Comparison of ENCODE assay signal across 1 cellular context in genomic region chr12:117124421-117125274, GRCh38.
TF ChIP-seq lines count a peak whose summit lies in the region.

No MANE protein-coding gene starts in this region.

TF ChIP-seq in SK-N-SH treated with all-trans-retinoic acid at 6 μM for 48 hours, 23 proteins besides CTCF, POLR2A, EP300 and RAD21 (continued from another document):
- TF ChIP-seq TSHZ2 (CRISPR knock-in tag; IDR thresholded peaks at IDR 0.05) (no peak), ESRRG (CRISPR knock-in tag; IDR thresholded peaks at IDR 0.05) (no peak), OSR1 (CRISPR knock-in tag; IDR thresholded peaks at IDR 0.05) (no peak), ZFP3 (CRISPR knock-in tag; IDR thresholded peaks at IDR 0.05) (no peak), TOX (CRISPR knock-in tag; IDR thresholded peaks at IDR 0.05; ENCODE audit: borderline replicate concordance) (no peak), CSRNP3 (CRISPR knock-in tag; IDR thresholded peaks at IDR 0.05) (no peak), ZC3H10 (CRISPR knock-in tag; IDR thresholded peaks at IDR 0.05) (no peak), ZNF8 (CRISPR knock-in tag; IDR thresholded peaks at IDR 0.05) (no peak), ZNF565 (CRISPR knock-in tag; conservative IDR thresholded peaks at IDR 0.05; ENCODE audit: low read depth) (no peak), BACH2 (CRISPR knock-in tag; IDR thresholded peaks at IDR 0.05; ENCODE audit: borderline replicate concordance) (no peak), PPARA (CRISPR knock-in tag; IDR thresholded peaks at IDR 0.05; ENCODE audit: borderline replicate concordance) (no peak), RARB (CRISPR knock-in tag; IDR thresholded peaks at IDR 0.05) (no peak), ARNTL (CRISPR knock-in tag; IDR thresholded peaks at IDR 0.05; ENCODE audit: borderline replicate concordance, low read depth) (no peak), ZNF70 (CRISPR knock-in tag; IDR thresholded peaks at IDR 0.05) (no peak)
